In genomic region chr20:55173601-55174000, GRCh38 we compare ENCODE assay signal across 1 cellular context.
A peak's percentile ranks its signal among the peaks of the same experiment; 100 is the strongest.
TF ChIP-seq lines count a peak whose summit lies in the region.

No MANE protein-coding gene starts in this region.

TF ChIP-seq in liver, 16 proteins besides CTCF, POLR2A, EP300 and RAD21 (continued from another document):
- TF ChIP-seq REST (IDR thresholded peaks at IDR 0.05) (no peak), TAF1 (conservative IDR thresholded peaks at IDR 0.05) (no peak), FOXA1 (IDR thresholded peaks at IDR 0.05) (no peak), EGR1 (IDR thresholded peaks at IDR 0.05; ENCODE audit: low read depth in 2 of 2) (no peak), MAX (IDR thresholded peaks at IDR 0.05) (no peak), RXRA (IDR thresholded peaks at IDR 0.05) (peak; percentile 57 to 66), JUND (IDR thresholded peaks at IDR 0.05) (no peak), ATF3 (IDR thresholded peaks at IDR 0.05) (no peak), ZBTB33 (IDR thresholded peaks at IDR 0.05) (no peak)
